1 cellular context compared by ENCODE assay signal in the genomic region with DNA sequence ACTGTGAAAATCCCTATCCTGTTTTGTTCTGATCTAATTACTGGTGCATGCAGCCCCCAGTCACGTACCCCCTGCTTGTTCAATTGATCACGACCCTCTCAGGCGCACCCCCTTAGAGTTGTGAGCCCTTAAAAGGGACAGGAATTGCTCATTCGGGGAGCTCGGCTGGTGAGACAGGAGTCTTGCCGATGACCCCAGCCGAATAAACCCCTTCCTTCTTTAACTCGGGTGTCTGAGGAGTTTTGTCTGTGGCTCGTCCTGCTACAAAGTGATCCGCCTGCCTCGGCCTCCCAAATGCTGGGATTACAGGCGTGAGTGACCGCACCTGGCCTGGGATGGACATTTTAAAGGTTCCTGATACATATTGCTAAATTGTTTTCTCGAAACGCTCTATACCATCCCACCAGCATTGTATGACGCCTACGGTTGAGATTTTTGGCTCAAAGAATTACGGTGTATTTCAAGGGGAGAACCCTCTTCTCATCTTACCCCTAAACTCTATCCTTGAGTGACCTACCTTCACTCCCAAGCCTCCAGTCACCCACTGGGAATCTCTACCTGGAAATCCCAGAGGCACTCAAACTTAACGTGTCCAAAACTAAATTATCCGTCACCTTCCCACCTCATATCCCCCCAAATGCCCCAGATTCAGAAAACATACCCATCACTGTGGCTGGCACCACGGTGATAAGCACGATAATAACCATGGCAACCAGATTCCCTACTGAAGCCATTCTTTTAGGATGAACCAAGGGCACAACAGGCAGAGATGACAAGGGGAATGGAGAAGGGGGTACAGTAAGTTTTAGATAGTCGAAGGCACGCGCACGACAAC.
A peak's percentile ranks its signal among the peaks of the same experiment; 100 is the strongest.
TF ChIP-seq lines count a peak whose summit lies in the region.

No MANE protein-coding gene starts in this region.

TF ChIP-seq in HepG2, 621 proteins besides CTCF, POLR2A, EP300 and RAD21 (continues in another document):
- TF ChIP-seq ZNF333 (CRISPR knock-in tag; IDR thresholded peaks at IDR 0.05; ENCODE audit: borderline replicate concordance) (0 out of 2 replicates have a peak, but pooled peaks have one; percentile 40), HNF1B (CRISPR knock-in tag; IDR thresholded peaks at IDR 0.05) (peak; percentile 36; the same call in 1 of the 2 replicates), RARA (CRISPR knock-in tag; IDR thresholded peaks at IDR 0.05) (no peak), TAF15 (IDR thresholded peaks at IDR 0.05; ENCODE audit: low read depth, low read length, poor library complexity, severe bottlenecking) (no peak), ZNF639 (CRISPR knock-in tag; conservative IDR thresholded peaks at IDR 0.05) (0 out of 2 replicates have a peak, but pooled peaks have one; percentile 13), ZNF619 (CRISPR knock-in tag; IDR thresholded peaks at IDR 0.05) (no peak), ZNF558 (CRISPR knock-in tag; IDR thresholded peaks at IDR 0.05; ENCODE audit: borderline replicate concordance) (0 out of 2 replicates have a peak, but pooled peaks have one; percentile 73), ZNF383 (CRISPR knock-in tag; IDR thresholded peaks at IDR 0.05; ENCODE audit: borderline replicate concordance) (0 out of 2 replicates have a peak, but pooled peaks have one; percentile 51), ZNF143 (CRISPR knock-in tag; IDR thresholded peaks at IDR 0.05) (no peak), EZH2 (conservative IDR thresholded peaks at IDR 0.05; ENCODE audit: low read depth, low read length) (no peak), ZBTB21 (CRISPR knock-in tag; IDR thresholded peaks at IDR 0.05) (no peak), U2AF2 (IDR thresholded peaks at IDR 0.05; ENCODE audit: low read depth, low read length) (no peak), ZNF24 (IDR thresholded peaks at IDR 0.05) (no peak), NFE2 (CRISPR knock-in tag; IDR thresholded peaks at IDR 0.05) (no peak), ZNF337 (CRISPR knock-in tag; IDR thresholded peaks at IDR 0.05; ENCODE audit: borderline replicate concordance, low read depth) (0 out of 2 replicates have a peak, but pooled peaks have one; percentile 16), GABPA (IDR thresholded peaks at IDR 0.05; ENCODE audit: low read depth, low read length) (no peak), GABPA (CRISPR knock-in tag; IDR thresholded peaks at IDR 0.05; ENCODE audit: low read depth) (0 out of 2 replicates have a peak, but pooled peaks have one; percentile 8), KLF9 (CRISPR knock-in tag; IDR thresholded peaks at IDR 0.05; ENCODE audit: low read depth) (no peak), FOXC1 (CRISPR knock-in tag; IDR thresholded peaks at IDR 0.05; ENCODE audit: borderline replicate concordance) (no peak), NR2C2 (CRISPR knock-in tag; IDR thresholded peaks at IDR 0.05; ENCODE audit: borderline replicate concordance) (no peak), NCOA5 (CRISPR knock-in tag; IDR thresholded peaks at IDR 0.05) (no peak), ZNF800 (CRISPR knock-in tag; IDR thresholded peaks at IDR 0.05) (no peak), ZNF563 (CRISPR knock-in tag; IDR thresholded peaks at IDR 0.05) (no peak), ZNF274 (CRISPR knock-in tag; IDR thresholded peaks at IDR 0.05) (no peak), ZNF331 (CRISPR knock-in tag; IDR thresholded peaks at IDR 0.05) (no peak), ZMYM4 (CRISPR knock-in tag; IDR thresholded peaks at IDR 0.05) (no peak), ZNF44 (CRISPR knock-in tag; IDR thresholded peaks at IDR 0.05) (no peak), CHD2 (IDR thresholded peaks at IDR 0.05; ENCODE audit: low read depth, low read length) (no peak), ZNF512B (CRISPR knock-in tag; IDR thresholded peaks at IDR 0.05; ENCODE audit: borderline replicate concordance) (0 out of 2 replicates have a peak, but pooled peaks have one; percentile 22)
- TF ChIP-seq, protein P1, sequence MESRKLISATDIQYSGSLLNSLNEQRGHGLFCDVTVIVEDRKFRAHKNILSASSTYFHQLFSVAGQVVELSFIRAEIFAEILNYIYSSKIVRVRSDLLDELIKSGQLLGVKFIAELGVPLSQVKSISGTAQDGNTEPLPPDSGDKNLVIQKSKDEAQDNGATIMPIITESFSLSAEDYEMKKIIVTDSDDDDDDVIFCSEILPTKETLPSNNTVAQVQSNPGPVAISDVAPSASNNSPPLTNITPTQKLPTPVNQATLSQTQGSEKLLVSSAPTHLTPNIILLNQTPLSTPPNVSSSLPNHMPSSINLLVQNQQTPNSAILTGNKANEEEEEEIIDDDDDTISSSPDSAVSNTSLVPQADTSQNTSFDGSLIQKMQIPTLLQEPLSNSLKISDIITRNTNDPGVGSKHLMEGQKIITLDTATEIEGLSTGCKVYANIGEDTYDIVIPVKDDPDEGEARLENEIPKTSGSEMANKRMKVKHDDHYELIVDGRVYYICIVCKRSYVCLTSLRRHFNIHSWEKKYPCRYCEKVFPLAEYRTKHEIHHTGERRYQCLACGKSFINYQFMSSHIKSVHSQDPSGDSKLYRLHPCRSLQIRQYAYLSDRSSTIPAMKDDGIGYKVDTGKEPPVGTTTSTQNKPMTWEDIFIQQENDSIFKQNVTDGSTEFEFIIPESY (CRISPR knock-in tag; IDR thresholded peaks at IDR 0.05), result no peak
- TF ChIP-seq, protein P2, sequence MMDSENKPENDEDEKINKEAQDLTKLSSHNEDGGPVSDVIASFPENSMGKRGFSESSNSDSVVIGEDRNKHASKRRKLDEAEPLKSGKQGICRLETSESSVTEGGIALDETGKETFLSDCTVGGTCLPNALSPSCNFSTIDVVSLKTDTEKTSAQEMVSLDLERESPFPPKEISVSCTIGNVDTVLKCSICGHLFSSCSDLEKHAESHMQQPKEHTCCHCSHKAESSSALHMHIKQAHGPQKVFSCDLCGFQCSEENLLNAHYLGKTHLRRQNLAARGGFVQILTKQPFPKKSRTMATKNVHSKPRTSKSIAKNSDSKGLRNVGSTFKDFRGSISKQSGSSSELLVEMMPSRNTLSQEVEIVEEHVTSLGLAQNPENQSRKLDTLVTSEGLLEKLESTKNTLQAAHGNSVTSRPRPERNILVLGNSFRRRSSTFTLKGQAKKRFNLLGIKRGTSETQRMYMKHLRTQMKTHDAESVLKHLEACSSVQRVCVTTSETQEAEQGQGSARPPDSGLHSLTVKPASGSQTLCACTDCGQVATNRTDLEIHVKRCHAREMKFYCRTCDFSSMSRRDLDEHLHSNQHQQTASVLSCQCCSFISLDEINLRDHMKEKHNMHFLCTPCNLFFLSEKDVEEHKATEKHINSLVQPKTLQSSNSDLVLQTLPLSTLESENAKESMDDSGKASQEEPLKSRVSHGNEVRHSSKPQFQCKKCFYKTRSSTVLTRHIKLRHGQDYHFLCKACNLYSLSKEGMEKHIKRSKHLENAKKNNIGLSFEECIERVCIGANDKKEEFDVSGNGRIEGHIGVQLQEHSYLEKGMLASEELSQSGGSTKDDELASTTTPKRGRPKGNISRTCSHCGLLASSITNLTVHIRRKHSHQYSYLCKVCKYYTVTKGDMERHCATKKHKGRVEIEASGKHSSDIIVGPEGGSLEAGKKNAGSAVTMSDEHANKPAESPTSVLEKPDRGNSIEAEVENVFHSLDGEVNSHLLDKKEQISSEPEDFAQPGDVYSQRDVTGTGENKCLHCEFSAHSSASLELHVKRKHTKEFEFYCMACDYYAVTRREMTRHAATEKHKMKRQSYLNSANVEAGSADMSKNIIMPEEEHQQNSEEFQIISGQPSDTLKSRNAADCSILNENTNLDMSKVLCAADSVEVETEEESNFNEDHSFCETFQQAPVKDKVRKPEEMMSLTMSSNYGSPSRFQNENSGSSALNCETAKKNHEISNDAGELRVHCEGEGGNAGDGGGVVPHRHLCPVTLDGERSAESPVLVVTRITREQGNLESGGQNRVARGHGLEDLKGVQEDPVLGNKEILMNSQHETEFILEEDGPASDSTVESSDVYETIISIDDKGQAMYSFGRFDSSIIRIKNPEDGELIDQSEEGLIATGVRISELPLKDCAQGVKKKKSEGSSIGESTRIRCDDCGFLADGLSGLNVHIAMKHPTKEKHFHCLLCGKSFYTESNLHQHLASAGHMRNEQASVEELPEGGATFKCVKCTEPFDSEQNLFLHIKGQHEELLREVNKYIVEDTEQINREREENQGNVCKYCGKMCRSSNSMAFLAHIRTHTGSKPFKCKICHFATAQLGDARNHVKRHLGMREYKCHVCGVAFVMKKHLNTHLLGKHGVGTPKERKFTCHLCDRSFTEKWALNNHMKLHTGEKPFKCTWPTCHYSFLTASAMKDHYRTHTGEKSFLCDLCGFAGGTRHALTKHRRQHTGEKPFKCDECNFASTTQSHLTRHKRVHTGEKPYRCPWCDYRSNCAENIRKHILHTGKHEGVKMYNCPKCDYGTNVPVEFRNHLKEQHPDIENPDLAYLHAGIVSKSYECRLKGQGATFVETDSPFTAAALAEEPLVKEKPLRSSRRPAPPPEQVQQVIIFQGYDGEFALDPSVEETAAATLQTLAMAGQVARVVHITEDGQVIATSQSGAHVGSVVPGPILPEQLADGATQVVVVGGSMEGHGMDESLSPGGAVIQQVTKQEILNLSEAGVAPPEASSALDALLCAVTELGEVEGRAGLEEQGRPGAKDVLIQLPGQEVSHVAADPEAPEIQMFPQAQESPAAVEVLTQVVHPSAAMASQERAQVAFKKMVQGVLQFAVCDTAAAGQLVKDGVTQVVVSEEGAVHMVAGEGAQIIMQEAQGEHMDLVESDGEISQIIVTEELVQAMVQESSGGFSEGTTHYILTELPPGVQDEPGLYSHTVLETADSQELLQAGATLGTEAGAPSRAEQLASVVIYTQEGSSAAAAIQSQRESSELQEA (CRISPR knock-in tag; IDR thresholded peaks at IDR 0.05; ENCODE audit: not compliant biosample characterization), result no peak
- TF ChIP-seq, protein P3, sequence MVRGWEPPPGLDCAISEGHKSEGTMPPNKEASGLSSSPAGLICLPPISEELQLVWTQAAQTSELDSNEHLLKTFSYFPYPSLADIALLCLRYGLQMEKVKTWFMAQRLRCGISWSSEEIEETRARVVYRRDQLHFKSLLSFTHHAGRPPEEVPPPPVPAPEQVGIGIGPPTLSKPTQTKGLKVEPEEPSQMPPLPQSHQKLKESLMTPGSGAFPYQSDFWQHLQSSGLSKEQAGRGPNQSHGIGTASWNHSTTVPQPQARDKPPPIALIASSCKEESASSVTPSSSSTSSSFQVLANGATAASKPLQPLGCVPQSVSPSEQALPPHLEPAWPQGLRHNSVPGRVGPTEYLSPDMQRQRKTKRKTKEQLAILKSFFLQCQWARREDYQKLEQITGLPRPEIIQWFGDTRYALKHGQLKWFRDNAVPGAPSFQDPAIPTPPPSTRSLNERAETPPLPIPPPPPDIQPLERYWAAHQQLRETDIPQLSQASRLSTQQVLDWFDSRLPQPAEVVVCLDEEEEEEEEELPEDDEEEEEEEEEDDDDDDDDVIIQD (CRISPR knock-in tag; IDR thresholded peaks at IDR 0.05; ENCODE audit: low read depth), result no peak
